In genomic region chr20:60637801-60638200, GRCh38 we compare ENCODE assay signal across 5 cellular contexts.
"Had no signal": no experiment of that assay in that cellular context is flagged by ENCODE, and none has a peak within 500 bp of the region (broad histone marks: within the 10 kb centered on the region; RNA-seq: fewer than 3 reads in every experiment).

No MANE protein-coding gene starts in this region.

- H3K4me3 ChIP-seq: K562 had no signal

- ATAC-seq: HepG2, K562 had no signal

- H3K27ac ChIP-seq: HL-60 had no signal

- DNase-seq: IMR-90, KBM-7 had no signal
